1 cellular context compared by ENCODE assay signal in genomic region chr4:88158038-88158359, GRCh38.
TF ChIP-seq lines count a peak whose summit lies in the region.

No MANE protein-coding gene starts in this region.

TF ChIP-seq in K562, 482 proteins besides CTCF, POLR2A, EP300 and RAD21:
- TF ChIP-seq CHD7 (IDR thresholded peaks at IDR 0.05; ENCODE audit: low read depth, low read length) (no peak), GATAD2A (IDR thresholded peaks at IDR 0.05) (no peak), CREB5 (CRISPR knock-in tag; IDR thresholded peaks at IDR 0.05) (no peak), IRF2 (CRISPR knock-in tag; IDR thresholded peaks at IDR 0.05) (no peak), RUNX1 (IDR thresholded peaks at IDR 0.05; ENCODE audit: low read depth) (no peak), NR3C1 (CRISPR knock-in tag; IDR thresholded peaks at IDR 0.05) (no peak), ZBTB43 (CRISPR knock-in tag; IDR thresholded peaks at IDR 0.05) (no peak), GABPB2 (CRISPR knock-in tag; conservative IDR thresholded peaks at IDR 0.05) (no peak), ILK (tag; IDR thresholded peaks at IDR 0.05; ENCODE audit: borderline replicate concordance, low read depth) (no peak), CC2D1A (IDR thresholded peaks at IDR 0.05) (no peak), ZBTB11 (CRISPR knock-in tag; IDR thresholded peaks at IDR 0.05) (no peak), ZNF507 (tag; conservative IDR thresholded peaks at IDR 0.05) (no peak), HES1 (IDR thresholded peaks at IDR 0.05; ENCODE audit: low read depth) (no peak), PYGO2 (tag; IDR thresholded peaks at IDR 0.05) (no peak), TOE1 (IDR thresholded peaks at IDR 0.05; ENCODE audit: borderline replicate concordance) (no peak), TOE1 (CRISPR knock-in tag; IDR thresholded peaks at IDR 0.05; ENCODE audit: borderline replicate concordance, low read depth) (no peak), MLLT1 (IDR thresholded peaks at IDR 0.05) (no peak), PKNOX1 (IDR thresholded peaks at IDR 0.05) (no peak), ZNF707 (CRISPR knock-in tag; conservative IDR thresholded peaks at IDR 0.05) (no peak), PHF21A (IDR thresholded peaks at IDR 0.05; ENCODE audit: borderline replicate concordance, low read depth) (no peak)
